8 cellular contexts compared by ENCODE assay signal in the genomic region with DNA sequence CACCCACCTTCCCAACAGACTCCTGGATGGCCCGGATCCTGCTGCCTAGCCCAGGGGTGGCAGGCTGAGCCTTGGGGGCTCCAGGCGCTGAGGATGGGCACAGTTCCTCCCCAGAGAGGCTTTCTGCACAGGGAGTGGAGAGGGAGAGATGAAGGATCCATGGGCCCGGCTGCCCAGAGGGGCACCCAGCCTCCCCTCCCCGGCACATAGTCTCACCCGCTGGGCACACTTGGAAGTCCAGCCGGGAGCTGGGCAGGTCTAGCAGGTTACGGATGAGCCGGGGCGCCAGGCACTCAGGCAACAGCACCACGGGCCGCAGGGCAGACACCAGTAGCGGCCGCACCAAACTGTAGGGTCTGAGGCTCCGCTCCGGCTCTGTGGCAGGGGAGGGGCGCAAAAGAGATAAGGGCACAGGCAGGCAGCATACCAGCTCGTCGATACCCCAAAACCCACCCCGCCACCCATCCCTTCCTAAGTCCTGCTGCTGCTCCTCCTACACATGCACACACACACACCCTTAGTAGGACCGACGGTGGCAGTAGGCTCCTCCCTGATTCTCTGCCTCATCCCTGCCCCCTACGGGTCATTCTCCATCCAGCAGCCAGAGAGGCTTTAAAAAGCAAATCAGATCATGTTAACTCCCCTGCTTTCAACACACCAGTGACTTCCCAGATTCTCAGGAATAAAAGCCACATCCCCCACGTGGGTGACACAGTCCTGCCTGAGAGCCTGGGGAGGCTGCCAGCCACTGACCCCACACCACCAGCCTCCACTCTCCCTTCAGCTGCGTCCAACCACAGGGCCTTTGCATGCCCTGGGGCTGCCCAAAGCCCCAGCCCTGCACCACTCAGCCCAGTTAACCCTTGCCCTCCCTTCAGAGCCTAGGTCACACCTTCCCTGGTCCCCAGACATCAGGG. TPM values are rescaled to one million over a fixed set of nuclear protein-coding genes. Genes with fewer than 3 reads are reported as not detected.
DNase-seq lines count a peak whose midpoint lies in the region; ATAC-seq and TF ChIP-seq lines count a peak whose summit lies in the region.

No MANE protein-coding gene starts in this region.

- H3K36me3 ChIP-seq in A673 (ENCODE audit: insufficient read depth, low read length, poor library complexity, severe bottlenecking): no peaks in the 10 kb centered on the region
- H3K36me3 ChIP-seq in adrenal gland (replicated peaks in 1 of 2): no peaks in the 10 kb centered on the region
- H3K36me3 ChIP-seq in lung (ENCODE audit: control insufficient read depth in 2 of 2, insufficient read depth in 2 of 2, low read length in 2 of 2): peaks cover 0 to 11% of the 10 kb centered on the region in 2 donors
- H3K36me3 ChIP-seq in upper lobe of right lung: no peaks in the 10 kb centered on the region

- DNase-seq in A673 (ENCODE audit: low spot score): peak; percentile 55
- DNase-seq in GM19238 (ENCODE audit: insufficient read length, low spot score): peak; percentile 47
- DNase-seq in adrenal gland: peak in 2 of 7 donors; percentile 47 to 51
- no peak for DNase-seq in lung (ENCODE audit: low spot score)
- peak; percentile 63 for DNase-seq in upper lobe of right lung
- DNase-seq in anterior cingulate cortex (lab: John Stamatoyannopoulos, UW): no peak

- TF ChIP-seq CTCF in A673 (conservative IDR thresholded peaks at IDR 0.05; ENCODE audit: low read depth, low read length): peak; percentile 49
- TF ChIP-seq CTCF in adrenal gland (IDR thresholded peaks at IDR 0.05): peak in 5 of 6 experiments; percentile 11 to 31 (median 21)
- peak; percentile 13 for TF ChIP-seq CTCF in lung (IDR thresholded peaks at IDR 0.05; ENCODE audit: control extremely low read depth, extremely low read depth)
- TF ChIP-seq CTCF in upper lobe of right lung (IDR thresholded peaks at IDR 0.05): peak; percentile 33

- no TSS peak for BruUV-seq in A673 (replicated peaks; lab: Mats Ljungman, UMichigan)

- H3K27ac ChIP-seq in A673 (ENCODE audit: low read depth, low read length, poor library complexity, severe bottlenecking): no peak overlapping the region
- no peak overlapping the region for H3K27ac ChIP-seq in adrenal gland
- no peak overlapping the region for H3K27ac ChIP-seq in lung (ENCODE audit: low read depth in 1 of 2, low read length in 1 of 2)
- H3K27ac ChIP-seq in upper lobe of right lung: no peak overlapping the region

- no peak for TF ChIP-seq POLR2A in adrenal gland (IDR thresholded peaks at IDR 0.05)

- intact Hi-C loops in A673 (cut with micrococcal nuclease; ENCODE audit: unreplicated experiment) (no loop called here), adrenal gland (cut with DNase I) (no loop called here), upper lobe of right lung (cut with DNase I) (no loop called here)

- CTCF ChIA-PET in A673 (lab: Charles Lee): no interaction called here

- H3K27me3 ChIP-seq in A673 (replicated peaks; ENCODE audit: insufficient read depth, low read depth, low read length, poor library complexity): no peaks in the 10 kb centered on the region
- no peaks in the 10 kb centered on the region for H3K27me3 ChIP-seq in adrenal gland
- H3K27me3 ChIP-seq in lung (ENCODE audit: control insufficient read depth, insufficient read depth): no peaks in the 10 kb centered on the region
- H3K27me3 ChIP-seq in upper lobe of right lung: no peaks in the 10 kb centered on the region

- H3K4me1 ChIP-seq in A673 (ENCODE audit: insufficient read depth, low read length, poor library complexity, severe bottlenecking) (no peaks in the 10 kb centered on the region), adrenal gland (replicated peaks in 1 of 2) (no peaks in the 10 kb centered on the region), lung (ENCODE audit: control insufficient read depth in 2 of 2, insufficient read depth in 2 of 2, low read length in 2 of 2) (peaks cover 0 to 2% of the 10 kb centered on the region in 2 donors), upper lobe of right lung (peaks cover 6% of the 10 kb centered on the region)

- H3K9me3 ChIP-seq in A673 (ENCODE audit: low read depth, low read length, poor library complexity, severe bottlenecking): no peaks in the 10 kb centered on the region
- no peaks in the 10 kb centered on the region for H3K9me3 ChIP-seq in adrenal gland (replicated peaks in 1 of 3)
- H3K9me3 ChIP-seq in lung (ENCODE audit: control insufficient read depth in 2 of 2, insufficient read depth in 1 of 2, low read length in 1 of 2): no peaks in the 10 kb centered on the region
- H3K9me3 ChIP-seq in upper lobe of right lung: no peaks in the 10 kb centered on the region

- 47 to 82% (median 72%) methylated on average over 6 to 24 of the region's 24 CpGs for WGBS in adrenal gland, 4 donors
- 73 to 76% methylated on average over 22 to 24 of the region's 24 CpGs for WGBS in lung, 2 donors

- ATAC-seq in SK-N-SH treated with all-trans-retinoic acid at 6 μM for 48 hours: peak; percentile 11; the same call in 1 of the 3 replicates
- ATAC-seq in lung (ENCODE audit: insufficient read depth, low FRiP score): no peak
- ATAC-seq in upper lobe of right lung: peak; percentile 82
- ATAC-seq in GM18907 (IDR thresholded peaks at IDR 0.05; ENCODE audit: unreplicated experiment): no peak

- H3K4me3 ChIP-seq in A673 (ENCODE audit: low read depth, low read length, poor library complexity, severe bottlenecking) (no peak overlapping the region), adrenal gland (no peak overlapping the region), lung (no peak overlapping the region), upper lobe of right lung (no peak overlapping the region)

- POLR2A ChIA-PET in A673 (lab: Charles Lee; ENCODE audit: low non-redundant PET): no interaction called here

TF ChIP-seq in SK-N-SH treated with all-trans-retinoic acid at 6 μM for 48 hours, 23 proteins besides CTCF, POLR2A, EP300 and RAD21:
- TF ChIP-seq ISL1 (CRISPR knock-in tag; IDR thresholded peaks at IDR 0.05) (no peak), ESRRG (CRISPR knock-in tag; IDR thresholded peaks at IDR 0.05) (no peak), TCF4 (CRISPR knock-in tag; IDR thresholded peaks at IDR 0.05; ENCODE audit: borderline replicate concordance) (no peak), ARNTL (CRISPR knock-in tag; IDR thresholded peaks at IDR 0.05; ENCODE audit: borderline replicate concordance, low read depth) (no peak), BACH2 (CRISPR knock-in tag; IDR thresholded peaks at IDR 0.05; ENCODE audit: borderline replicate concordance) (no peak), ZNF70 (CRISPR knock-in tag; IDR thresholded peaks at IDR 0.05) (no peak), OSR1 (CRISPR knock-in tag; IDR thresholded peaks at IDR 0.05) (no peak), ZNF8 (CRISPR knock-in tag; IDR thresholded peaks at IDR 0.05) (no peak), ZC3H10 (CRISPR knock-in tag; IDR thresholded peaks at IDR 0.05) (no peak), ZFP3 (CRISPR knock-in tag; IDR thresholded peaks at IDR 0.05) (no peak), ZFP30 (CRISPR knock-in tag; IDR thresholded peaks at IDR 0.05) (no peak)
- TF ChIP-seq, protein P1, sequence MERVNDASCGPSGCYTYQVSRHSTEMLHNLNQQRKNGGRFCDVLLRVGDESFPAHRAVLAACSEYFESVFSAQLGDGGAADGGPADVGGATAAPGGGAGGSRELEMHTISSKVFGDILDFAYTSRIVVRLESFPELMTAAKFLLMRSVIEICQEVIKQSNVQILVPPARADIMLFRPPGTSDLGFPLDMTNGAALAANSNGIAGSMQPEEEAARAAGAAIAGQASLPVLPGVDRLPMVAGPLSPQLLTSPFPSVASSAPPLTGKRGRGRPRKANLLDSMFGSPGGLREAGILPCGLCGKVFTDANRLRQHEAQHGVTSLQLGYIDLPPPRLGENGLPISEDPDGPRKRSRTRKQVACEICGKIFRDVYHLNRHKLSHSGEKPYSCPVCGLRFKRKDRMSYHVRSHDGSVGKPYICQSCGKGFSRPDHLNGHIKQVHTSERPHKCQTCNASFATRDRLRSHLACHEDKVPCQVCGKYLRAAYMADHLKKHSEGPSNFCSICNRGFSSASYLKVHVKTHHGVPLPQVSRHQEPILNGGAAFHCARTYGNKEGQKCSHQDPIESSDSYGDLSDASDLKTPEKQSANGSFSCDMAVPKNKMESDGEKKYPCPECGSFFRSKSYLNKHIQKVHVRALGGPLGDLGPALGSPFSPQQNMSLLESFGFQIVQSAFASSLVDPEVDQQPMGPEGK (CRISPR knock-in tag; IDR thresholded peaks at IDR 0.05; ENCODE audit: borderline replicate concordance): no peak
- TF ChIP-seq, protein P2, sequence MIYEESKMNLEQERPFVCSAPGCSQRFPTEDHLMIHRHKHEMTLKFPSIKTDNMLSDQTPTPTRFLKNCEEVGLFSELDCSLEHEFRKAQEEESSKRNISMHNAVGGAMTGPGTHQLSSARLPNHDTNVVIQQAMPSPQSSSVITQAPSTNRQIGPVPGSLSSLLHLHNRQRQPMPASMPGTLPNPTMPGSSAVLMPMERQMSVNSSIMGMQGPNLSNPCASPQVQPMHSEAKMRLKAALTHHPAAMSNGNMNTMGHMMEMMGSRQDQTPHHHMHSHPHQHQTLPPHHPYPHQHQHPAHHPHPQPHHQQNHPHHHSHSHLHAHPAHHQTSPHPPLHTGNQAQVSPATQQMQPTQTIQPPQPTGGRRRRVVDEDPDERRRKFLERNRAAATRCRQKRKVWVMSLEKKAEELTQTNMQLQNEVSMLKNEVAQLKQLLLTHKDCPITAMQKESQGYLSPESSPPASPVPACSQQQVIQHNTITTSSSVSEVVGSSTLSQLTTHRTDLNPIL (CRISPR knock-in tag; IDR thresholded peaks at IDR 0.05; ENCODE audit: low read depth): no peak
- TF ChIP-seq, protein P3, sequence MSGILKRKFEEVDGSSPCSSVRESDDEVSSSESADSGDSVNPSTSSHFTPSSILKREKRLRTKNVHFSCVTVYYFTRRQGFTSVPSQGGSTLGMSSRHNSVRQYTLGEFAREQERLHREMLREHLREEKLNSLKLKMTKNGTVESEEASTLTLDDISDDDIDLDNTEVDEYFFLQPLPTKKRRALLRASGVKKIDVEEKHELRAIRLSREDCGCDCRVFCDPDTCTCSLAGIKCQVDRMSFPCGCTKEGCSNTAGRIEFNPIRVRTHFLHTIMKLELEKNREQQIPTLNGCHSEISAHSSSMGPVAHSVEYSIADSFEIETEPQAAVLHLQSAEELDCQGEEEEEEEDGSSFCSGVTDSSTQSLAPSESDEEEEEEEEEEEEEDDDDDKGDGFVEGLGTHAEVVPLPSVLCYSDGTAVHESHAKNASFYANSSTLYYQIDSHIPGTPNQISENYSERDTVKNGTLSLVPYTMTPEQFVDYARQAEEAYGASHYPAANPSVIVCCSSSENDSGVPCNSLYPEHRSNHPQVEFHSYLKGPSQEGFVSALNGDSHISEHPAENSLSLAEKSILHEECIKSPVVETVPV (CRISPR knock-in tag; IDR thresholded peaks at IDR 0.05): no peak

RNA-seq across cellular contexts. Expression of a gene that starts 6.5 kb away (rescaled TPM):
- total RNA-seq in A673 (2021): not detected in 2 replicates
- total RNA-seq in adrenal gland: 10 to 100 TPM; 16.2 to 27.6 (median 22.7) TPM
- 10 to 100 TPM in 1 of 3 donors, 1 to 10 TPM in 2; 4.3 to 11.5 (median 7.8) TPM for polyA plus RNA-seq in adrenal gland
- total RNA-seq in lung: 10 to 100 TPM; 16.9 to 45.2 TPM
- 10 to 100 TPM; 14.3 to 46.7 TPM for polyA plus RNA-seq in lung
- total RNA-seq in upper lobe of right lung: 53.5 TPM

RNA-seq across cellular contexts. Expression of a gene that starts 26.5 kb away (rescaled TPM):
- total RNA-seq in A673 (2021) (0.26 and 1.0 TPM in 2 replicates), adrenal gland (10 to 100 TPM; 14.0 to 34.2 (median 20.9) TPM), lung (10 to 100 TPM; 12.0 to 16.3 TPM), upper lobe of right lung (17.0 TPM)
- polyA plus RNA-seq in adrenal gland (10 to 100 TPM in 2 of 3 donors, 1 to 10 TPM in 1; 4.7 to 24.4 (median 17.4) TPM), lung (1 to 10 TPM; 6.8 to 8.4 TPM)

Comparison
In these comparisons a context has a peak if more than half of its experiments do, and no peak if none do; other contexts are left out.
1. DNase-seq: peak in A673 (single experiment), GM19238 (single experiment) and upper lobe of right lung (single experiment); none in lung (single experiment) and anterior cingulate cortex (0 of 58).
2. ATAC-seq: peak in SK-N-SH treated with all-trans-retinoic acid at 6 μM for 48 hours (single experiment) and upper lobe of right lung (single experiment); none in lung (single experiment) and GM18907 (single experiment).
3. RNA of a gene that starts 6.5 kb away (total RNA-seq): 53.5 TPM in upper lobe of right lung (single experiment), 16.9 to 45.2 TPM in lung and 16.2 to 27.6 TPM in adrenal gland; not detected in A673; every median in the first group is over 10 times any median in the second.
4. Peak in every context shown above with its lines, with median percentiles within 50 percentile points of each other: CTCF ChIP-seq.